1 cellular context compared by ENCODE assay signal in genomic region chr12:92717202-92717601, GRCh38.
A peak's percentile ranks its signal among the peaks of the same experiment; 100 is the strongest.
TF ChIP-seq lines count a peak whose summit lies in the region.

No MANE protein-coding gene starts in this region.

TF ChIP-seq in IMR-90, 13 proteins besides CTCF, POLR2A, EP300 and RAD21 (continued from another document):
- peak; percentile 68 for TF ChIP-seq CEBPB (IDR thresholded peaks at IDR 0.05; ENCODE audit: low read depth, low read length)
- TF ChIP-seq RFX5 (IDR thresholded peaks at IDR 0.05; ENCODE audit: low read depth, low read length) = no peak
